19 cellular contexts compared by ENCODE assay signal in genomic region chr17:81046131-81046769, GRCh38. TPM values are rescaled to one million over a fixed set of nuclear protein-coding genes. Genes with fewer than 3 reads are reported as not detected.
DNase-seq lines count a peak whose midpoint lies in the region; ATAC-seq, FAIRE-seq and TF ChIP-seq lines count a peak whose summit lies in the region.
"Had no signal": no experiment of that assay in that cellular context is flagged by ENCODE, and none has a peak within 500 bp of the region (broad histone marks: within the 10 kb centered on the region; RNA-seq: fewer than 3 reads in every experiment).

No MANE protein-coding gene starts in this region.

- H3K9me3 Mint-ChIP-seq in CD4-positive, CD25-positive, alpha-beta regulatory T cell: no peaks in the 10 kb centered on the region
- H3K9me3 Mint-ChIP-seq: central memory CD8-positive, alpha-beta T cell; naive B cell had no signal

- TF ChIP-seq POLR2A in sigmoid colon (IDR thresholded peaks at IDR 0.05): no peak

- H3K36me3 ChIP-seq in CD4-positive, CD25-positive, alpha-beta regulatory T cell (ENCODE audit: control insufficient read depth, insufficient read depth, low read length): no peaks in the 10 kb centered on the region
- peaks cover 7% of the 10 kb centered on the region; the same call in 1 of the 2 replicates for H3K36me3 ChIP-seq in RWPE2 (ENCODE audit: low read depth)
- peaks cover 0 to 6% of the 10 kb centered on the region in 2 donors for H3K36me3 ChIP-seq in kidney (ENCODE audit: control insufficient read depth in 1 of 2, insufficient read depth in 2 of 2, low read length in 2 of 2)
- H3K36me3 ChIP-seq in sigmoid colon: no peaks in the 10 kb centered on the region

- no peak for FAIRE-seq in kidney (lab: Jason Lieb, UNC)
- FAIRE-seq: small intestine had no signal

- peaks cover 0 to 18% (median 3%) of the 10 kb centered on the region in 4 donors for H3K4me1 Mint-ChIP-seq in CD4-positive, CD25-positive, alpha-beta regulatory T cell

- no peak for TF ChIP-seq CTCF in RWPE2 (IDR thresholded peaks at IDR 0.05; ENCODE audit: poor library complexity, severe bottlenecking)
- no peak for TF ChIP-seq CTCF in kidney (IDR thresholded peaks at IDR 0.05; ENCODE audit: borderline replicate concordance, extremely low read depth, insufficient read depth)
- TF ChIP-seq CTCF in sigmoid colon (IDR thresholded peaks at IDR 0.05): no peak

- no peaks in the 10 kb centered on the region for H3K4me1 ChIP-seq in CD4-positive, CD25-positive, alpha-beta regulatory T cell (ENCODE audit: control insufficient read depth, insufficient read depth, low read length, poor library complexity, severe bottlenecking)
- peaks cover 62% of the 10 kb centered on the region for H3K4me1 ChIP-seq in RWPE2 (ENCODE audit: insufficient read depth, poor library complexity, severe bottlenecking)
- peaks cover 62 to 69% of the 10 kb centered on the region in 2 donors for H3K4me1 ChIP-seq in kidney (ENCODE audit: control insufficient read depth in 1 of 2, insufficient read depth in 1 of 2, low read depth in 1 of 2, low read length in 2 of 2)
- peaks cover 0 to 98% (median 90%) of the 10 kb centered on the region in 4 donors for H3K4me1 ChIP-seq in sigmoid colon

- H3K27ac Mint-ChIP-seq in CD4-positive, CD25-positive, alpha-beta regulatory T cell: peak overlapping the region in 2 of 3 donors; percentile 20 to 84
- H3K27ac Mint-ChIP-seq: naive B cell had no signal

- no peaks in the 10 kb centered on the region for H3K9me3 ChIP-seq in CD4-positive, CD25-positive, alpha-beta regulatory T cell (ENCODE audit: control insufficient read depth in 2 of 2, low read length in 2 of 2)
- H3K9me3 ChIP-seq in RWPE2 (ENCODE audit: severe bottlenecking) (no peaks in the 10 kb centered on the region), kidney (ENCODE audit: control insufficient read depth in 1 of 2, low read length in 2 of 2) (no peaks in the 10 kb centered on the region), sigmoid colon (no peaks in the 10 kb centered on the region)

- no peaks in the 10 kb centered on the region for H3K36me3 Mint-ChIP-seq in CD4-positive, CD25-positive, alpha-beta regulatory T cell
- H3K36me3 Mint-ChIP-seq: naive B cell had no signal

- H3K27me3 Mint-ChIP-seq in CD4-positive, CD25-positive, alpha-beta regulatory T cell: peaks cover 5% of the 10 kb centered on the region
- H3K27me3 Mint-ChIP-seq: central memory CD8-positive, alpha-beta T cell had no signal

- H3K27ac ChIP-seq in CD4-positive, CD25-positive, alpha-beta regulatory T cell (ENCODE audit: insufficient read depth, low read length, poor library complexity, severe bottlenecking): no peak overlapping the region
- H3K27ac ChIP-seq in RWPE2 (ENCODE audit: poor library complexity, severe bottlenecking) (peak overlapping the region; percentile 89), kidney (ENCODE audit: low read depth in 2 of 2, low read length in 2 of 2) (peak overlapping the region; percentile 38 to 87), sigmoid colon (peak overlapping the region; percentile 67 to 92 (median 80))
- H3K27ac ChIP-seq: KMS-11 had no signal

- intact Hi-C loops in kidney (cut with DNase I): no loop called here
- intact Hi-C loops in sigmoid colon (cut with DNase I): no loop called here

- H3K4me3 ChIP-seq in CD4-positive, CD25-positive, alpha-beta regulatory T cell (ENCODE audit: low read depth, low read length): no peak overlapping the region
- H3K4me3 ChIP-seq in RWPE2 (ENCODE audit: severe bottlenecking): no peak overlapping the region
- no peak overlapping the region for H3K4me3 ChIP-seq in kidney (ENCODE audit: low read length in 2 of 2)
- H3K4me3 ChIP-seq in sigmoid colon: no peak overlapping the region

- peak overlapping the region in 1 of 4 donors; percentile 70 for H3K4me3 Mint-ChIP-seq in CD4-positive, CD25-positive, alpha-beta regulatory T cell
- H3K4me3 Mint-ChIP-seq: central memory CD8-positive, alpha-beta T cell; naive B cell had no signal

- TF ChIP-seq EP300 in sigmoid colon (IDR thresholded peaks at IDR 0.05): no peak

- H3K9ac ChIP-seq in kidney (ENCODE audit: low read length in 2 of 2): peak overlapping the region in 1 of 2 donors; percentile 34
- H3K9ac ChIP-seq: KMS-11 had no signal

- no peak for DNase-seq in CD4-positive, CD25-positive, alpha-beta regulatory T cell
- DNase-seq in RWPE2 (ENCODE audit: low spot score): no peak
- DNase-seq in kidney: peak; percentile 66
- DNase-seq in sigmoid colon: no peak
- DNase-seq in COR-L47 (lab: John Stamatoyannopoulos, UW): no peak
- no peak for DNase-seq in retina
- no peak for DNase-seq in KG1 (lab: John Stamatoyannopoulos, UW)
- DNase-seq: activated CD4-positive, alpha-beta T cell treated with anti-CD3 and anti-CD28 coated beads, Interleukin-2, amount 50 U/mL, for 4 hours; activated gamma-delta T cell treated with Interleukin-2 at 50 U/mL for 16 hours; activated T-cell treated with anti-CD3 and anti-CD28 coated beads for 4 hours; glutamatergic neuron; naive B cell; NCI-H1048; NCI-H2029 treated with DMSO at 0.1 percent for 48 hours; small intestine; stimulated activated CD4-positive, alpha-beta T cell treated with anti-CD3 and anti-CD28 coated beads, Interleukin-2, amount 100 ng/mL, for 48 hours had no signal

- WGBS in sigmoid colon, 2 donors: 93 to 94% methylated on average over 17 of the region's 17 CpGs

- ATAC-seq in CD4-positive, CD25-positive, alpha-beta regulatory T cell (ENCODE audit: low read depth in 2 of 2): no peak
- no peak for ATAC-seq in RWPE2 (ENCODE audit: low read depth)
- no peak for ATAC-seq in HG03095 (IDR thresholded peaks at IDR 0.05; ENCODE audit: unreplicated experiment)

- no peaks in the 10 kb centered on the region for H3K27me3 ChIP-seq in CD4-positive, CD25-positive, alpha-beta regulatory T cell (ENCODE audit: control insufficient read depth, insufficient read depth, low read length)
- H3K27me3 ChIP-seq in RWPE2 (ENCODE audit: insufficient read depth, poor library complexity, severe bottlenecking) (no peaks in the 10 kb centered on the region), sigmoid colon (no peaks in the 10 kb centered on the region)

RNA-seq across cellular contexts. Expression of gene BAIAP2, which starts 11.3 kb away (rescaled TPM):
- total RNA-seq in CD4-positive, CD25-positive, alpha-beta regulatory T cell: 6.8 TPM
- 1 to 10 TPM; 1.5 to 3.8 (median 1.7) TPM for polyA plus RNA-seq in CD4-positive, CD25-positive, alpha-beta regulatory T cell
- 45.8 TPM for total RNA-seq in kidney
- polyA plus RNA-seq in kidney (ENCODE audit: insufficient read depth, low read depth, low replicate concordance): 44.5 TPM
- 10 to 100 TPM; 32.6 to 52.3 (median 50.9) TPM for total RNA-seq in sigmoid colon
- 10 to 100 TPM in 2 of 3 donors, 1 to 10 TPM in 1; 6.5 to 17.2 (median 14.4) TPM for polyA plus RNA-seq in sigmoid colon

RNA-seq across cellular contexts. Expression of gene CHMP6, which starts 54.6 kb away (rescaled TPM):
- 25.5 TPM for total RNA-seq in CD4-positive, CD25-positive, alpha-beta regulatory T cell
- 10 to 100 TPM; 37.6 to 43.5 (median 39.8) TPM for polyA plus RNA-seq in CD4-positive, CD25-positive, alpha-beta regulatory T cell
- total RNA-seq in kidney (28.0 TPM), sigmoid colon (10 to 100 TPM; 15.7 to 28.2 (median 22.2) TPM)
- polyA plus RNA-seq in kidney (ENCODE audit: insufficient read depth, low read depth, low replicate concordance) (34.1 TPM), sigmoid colon (10 to 100 TPM; 36.3 to 40.4 (median 37.2) TPM)
